19 cellular contexts compared by ENCODE assay signal in genomic region chr4:100240008-100240407, GRCh38. TPM values are rescaled to one million over a fixed set of nuclear protein-coding genes. Genes with fewer than 3 reads are reported as not detected.
DNase-seq lines count a peak whose midpoint lies in the region; ATAC-seq and TF ChIP-seq lines count a peak whose summit lies in the region.
"Had no signal": no experiment of that assay in that cellular context is flagged by ENCODE, and none has a peak within 500 bp of the region (broad histone marks: within the 10 kb centered on the region; RNA-seq: fewer than 3 reads in every experiment).

No MANE protein-coding gene starts in this region.

- TF ChIP-seq CTCF in HL-60 (IDR thresholded peaks at IDR 0.05; ENCODE audit: insufficient read depth, low read length) (no peak), fibroblast of the aortic adventitia (IDR thresholded peaks at IDR 0.05; ENCODE audit: insufficient read depth, low read length) (no peak)
- TF ChIP-seq CTCF in CD8-positive, alpha-beta T cell (IDR thresholded peaks at IDR 0.05): no peak

- H3K36me3 Mint-ChIP-seq in CD8-positive, alpha-beta T cell: no peaks in the 10 kb centered on the region

- intact Hi-C loops in CD8-positive, alpha-beta T cell (cut with DNase I, micrococcal nuclease): no loop called here
- intact Hi-C loops in posterior vena cava (cut with DNase I): no loop called here

- DNase-seq in AML-193 (lab: John Stamatoyannopoulos, UW): peak; percentile 79 to 87
- DNase-seq in HL-60 (ENCODE audit: low read depth in 1 of 2, low spot score in 1 of 2): peak; percentile 22 to 36
- peak; percentile 3 for DNase-seq in RPMI7951 (ENCODE audit: low read depth)
- peak; percentile 12 for DNase-seq in fibroblast of the aortic adventitia (ENCODE audit: low read depth)
- no peak for DNase-seq in CD8-positive, alpha-beta T cell
- no peak for DNase-seq in posterior vena cava (ENCODE audit: low spot score)
- DNase-seq: central memory CD4-positive, alpha-beta T cell; foreskin keratinocyte; IMR-90; NCI-H1105; NCI-H748 treated with DMSO at 0.1 percent for 48 hours; stimulated activated CD4-positive, alpha-beta T cell treated with anti-CD3 and anti-CD28 coated beads, Interleukin-4, amount 100 ng/mL, for 4 hours; stimulated activated CD8-positive, alpha-beta memory T cell treated with anti-CD3 and anti-CD28 coated beads, Interleukin-4, amount 100 ng/mL, for 48 hours had no signal

- no peaks in the 10 kb centered on the region for H3K27me3 Mint-ChIP-seq in CD8-positive, alpha-beta T cell (ENCODE audit: low read depth)

- H3K4me3 Mint-ChIP-seq in CD8-positive, alpha-beta T cell: no peak overlapping the region

- no peak overlapping the region for H3K4me3 ChIP-seq in HL-60 (replicated peaks; ENCODE audit: insufficient read depth, low read length)
- no peak overlapping the region for H3K4me3 ChIP-seq in fibroblast of the aortic adventitia (ENCODE audit: low read depth, low read length)
- H3K4me3 ChIP-seq in CD8-positive, alpha-beta T cell (ENCODE audit: low read depth, low read length): no peak overlapping the region
- H3K4me3 ChIP-seq: GM12878, smooth muscle cell had no signal

- no peaks in the 10 kb centered on the region for H3K4me1 Mint-ChIP-seq in CD8-positive, alpha-beta T cell (ENCODE audit: low read depth)

- H3K4me1 ChIP-seq in CD8-positive, alpha-beta T cell (ENCODE audit: insufficient read depth, low read length): no peaks in the 10 kb centered on the region
- H3K4me1 ChIP-seq: parathyroid adenoma had no signal

- no peaks in the 10 kb centered on the region for H3K36me3 ChIP-seq in CD8-positive, alpha-beta T cell (ENCODE audit: insufficient read depth, low read length)

- peak overlapping the region; percentile 59 for H3K27ac ChIP-seq in HL-60 (replicated peaks)
- no peak overlapping the region for H3K27ac ChIP-seq in CD8-positive, alpha-beta T cell (ENCODE audit: low read depth, low read length)
- H3K27ac ChIP-seq: foreskin keratinocyte, parathyroid adenoma had no signal

- H3K9me3 Mint-ChIP-seq in CD8-positive, alpha-beta T cell: no peaks in the 10 kb centered on the region
- H3K9me3 Mint-ChIP-seq: activated T-helper 2 cell treated with anti-CD3 and anti-CD28 coated beads, Interferon-gamma antibody, Interleukin-2, Interleukin-4, amounts not matched to agents 10 μg/mL and 5 μg/mL and 100 μg/mL, durations not matched to agents 14 hours and 24 hours and 36 hours had no signal

- no peak overlapping the region for H3K27ac Mint-ChIP-seq in CD8-positive, alpha-beta T cell
- H3K27ac Mint-ChIP-seq: activated T-helper 2 cell treated with anti-CD3 and anti-CD28 coated beads, Interferon-gamma antibody, Interleukin-2, Interleukin-4, amounts not matched to agents 10 μg/mL and 5 μg/mL and 100 μg/mL, durations not matched to agents 14 hours and 24 hours and 36 hours had no signal

- POLR2A ChIA-PET in CD8-positive, alpha-beta T cell (lab: Charles Lee): no interaction called here

- no peaks in the 10 kb centered on the region for H3K27me3 ChIP-seq in HL-60 (ENCODE audit: insufficient read depth, poor library complexity, severe bottlenecking)
- no peaks in the 10 kb centered on the region for H3K27me3 ChIP-seq in CD8-positive, alpha-beta T cell (ENCODE audit: insufficient read depth, low read length)
- H3K27me3 ChIP-seq: foreskin keratinocyte had no signal

- H3K9me3 ChIP-seq in CD8-positive, alpha-beta T cell (ENCODE audit: low read length): no peaks in the 10 kb centered on the region

- CTCF ChIA-PET in CD8-positive, alpha-beta T cell (lab: Charles Lee): no interaction called here

- no peak for ATAC-seq in CD8-positive, alpha-beta T cell
- ATAC-seq in HG03045 (IDR thresholded peaks at IDR 0.05; ENCODE audit: unreplicated experiment) (no peak), GM19452 (IDR thresholded peaks at IDR 0.05; ENCODE audit: unreplicated experiment) (no peak)
- ATAC-seq: foreskin keratinocyte, GM12878 had no signal

RNA-seq across cellular contexts. Expression of gene DDIT4L, which starts 49.7 kb away (rescaled TPM):
- total RNA-seq in RPMI7951 (2014; rRNA removed; shearing (Covaris generic)): 0.10 TPM in 1 of 2 replicates, not detected in the other
- 10.8 and 17.7 TPM in 2 replicates for total RNA-seq in fibroblast of the aortic adventitia (ENCODE audit: low replicate concordance)
- under 1 TPM in 1 of 2 experiments, not detected in 1; 0.16 TPM for total RNA-seq in CD8-positive, alpha-beta T cell
- total RNA-seq in posterior vena cava: 1 to 10 TPM; 4.4 to 9.8 TPM

Comparison
In these comparisons a context has a peak if more than half of its experiments do, and no peak if none do; other contexts are left out.
1. DNase-seq: peak in AML-193 (2 of 2), HL-60 (2 of 2), RPMI7951 (single experiment) and fibroblast of the aortic adventitia (single experiment); none in CD8-positive, alpha-beta T cell (0 of 7) and posterior vena cava (single experiment).